14 cellular contexts compared by ENCODE assay signal in genomic region chr4:183448436-183448835, GRCh38. TPM values are rescaled to one million over a fixed set of nuclear protein-coding genes. Genes with fewer than 3 reads are reported as not detected.
DNase-seq lines count a peak whose midpoint lies in the region; ATAC-seq and TF ChIP-seq lines count a peak whose summit lies in the region.
"Had no signal": no experiment of that assay in that cellular context is flagged by ENCODE, and none has a peak within 500 bp of the region (broad histone marks: within the 10 kb centered on the region; RNA-seq: fewer than 3 reads in every experiment).

No MANE protein-coding gene starts in this region.

- H3K36me3 Mint-ChIP-seq in activated naive CD4-positive, alpha-beta T cell treated with anti-CD3 and anti-CD28 coated beads for 36 hours (ENCODE audit: low read depth) = peaks cover 40% of the 10 kb centered on the region

- POLR2A ChIA-PET in OCI-LY7 (lab: Charles Lee) = interaction anchor here (0.6 to 1.4 kb wide), 4 partner anchors 11 to 1420 kb away, joined by 3 to 5 read pairs (median 4); no protein-coding TSS in a partner anchor

- no peak for TF ChIP-seq CTCF in OCI-LY7 (conservative IDR thresholded peaks at IDR 0.05; ENCODE audit: low read length)
- no peak for TF ChIP-seq CTCF in choroid plexus epithelial cell (conservative IDR thresholded peaks at IDR 0.05; ENCODE audit: low read depth, low read length)
- no peak for TF ChIP-seq CTCF in gastrocnemius medialis (IDR thresholded peaks at IDR 0.05 in 4 of 5, conservative IDR thresholded peaks at IDR 0.05 in 1 of 5)

- peaks cover 61% of the 10 kb centered on the region for H3K79me2 ChIP-seq in OCI-LY7 (ENCODE audit: insufficient read depth, low read depth, low read length)

- no peak for DNase-seq in activated naive CD4-positive, alpha-beta T cell treated with anti-CD3 and anti-CD28 coated beads for 36 hours
- DNase-seq in activated naive CD4-positive, alpha-beta T cell treated with anti-CD3 and anti-CD28 coated beads, Interleukin-2, amount 50 U/mL, for 16 hours = no peak
- DNase-seq in OCI-LY7 (ENCODE audit: low spot score) (no peak), choroid plexus epithelial cell (ENCODE audit: low read depth) (peak; percentile 49), gastrocnemius medialis (no peak), hypothalamus (lab: John Stamatoyannopoulos, UW) (no peak), amygdala (lab: John Stamatoyannopoulos, UW) (no peak)
- DNase-seq: activated CD4-positive, alpha-beta T cell treated with anti-CD3 and anti-CD28 coated beads, Interleukin-2, amount 50 U/mL, for 48 hours; dorsolateral prefrontal cortex; foreskin fibroblast; H7; MG63; right cardiac atrium had no signal

- H3K27ac Mint-ChIP-seq in activated naive CD4-positive, alpha-beta T cell treated with anti-CD3 and anti-CD28 coated beads for 36 hours = no peak overlapping the region

- peaks cover 84% of the 10 kb centered on the region for H3K36me3 ChIP-seq in OCI-LY7 (ENCODE audit: insufficient read depth, low read length)
- H3K36me3 ChIP-seq in gastrocnemius medialis = peaks cover 0 to 61% of the 10 kb centered on the region in 2 donors

- no TSS peak for BruUV-seq in OCI-LY7 (replicated peaks; lab: Mats Ljungman, UMichigan)

- H3K27ac ChIP-seq in OCI-LY7 (ENCODE audit: low read depth, low read length, poor library complexity, severe bottlenecking) = no peak overlapping the region
- H3K27ac ChIP-seq in gastrocnemius medialis = peak overlapping the region; percentile 32 to 49 (median 39)

- in situ Hi-C loops in gastrocnemius medialis (cut with MboI; ENCODE audit: low sequenced_read_pairs in 4 of 4) = no loop called here

- H3K4me1 ChIP-seq in OCI-LY7 (ENCODE audit: insufficient read depth, low read length, poor library complexity, severe bottlenecking) = peaks cover 30% of the 10 kb centered on the region
- peaks cover 42 to 46% of the 10 kb centered on the region in 2 donors for H3K4me1 ChIP-seq in gastrocnemius medialis

- H3K4me3 Mint-ChIP-seq in activated naive CD4-positive, alpha-beta T cell treated with anti-CD3 and anti-CD28 coated beads for 36 hours = peak overlapping the region; percentile 11

- CTCF ChIA-PET in activated naive CD4-positive, alpha-beta T cell treated with anti-CD3 and anti-CD28 coated beads for 36 hours (lab: Charles Lee) = interaction anchor here (0.9 kb wide), 1 partner anchor 41 kb away, joined by 3 read pairs; no protein-coding TSS in a partner anchor
- CTCF ChIA-PET in OCI-LY7 (lab: Charles Lee; ENCODE audit: unreplicated experiment) = no interaction called here

- H3K4me3 ChIP-seq in OCI-LY7 (ENCODE audit: low read depth, low read length, poor library complexity, severe bottlenecking) (no peak overlapping the region), choroid plexus epithelial cell (ENCODE audit: low read depth, low read length) (no peak overlapping the region), gastrocnemius medialis (peak overlapping the region in 1 of 4 donors; percentile 2)
- H3K4me3 ChIP-seq: MG63 had no signal

- H3K4me2 ChIP-seq in OCI-LY7 (ENCODE audit: low read length) = peak overlapping the region; percentile 96; the same call in 1 of the 2 replicates

- H2AFZ ChIP-seq in OCI-LY7 (ENCODE audit: low read length) = no peak overlapping the region

- peaks cover 46% of the 10 kb centered on the region for H4K20me1 ChIP-seq in OCI-LY7 (ENCODE audit: insufficient read depth, low read length)

- H3K4me1 Mint-ChIP-seq in activated naive CD4-positive, alpha-beta T cell treated with anti-CD3 and anti-CD28 coated beads for 36 hours (ENCODE audit: low read depth) = peaks cover 31% of the 10 kb centered on the region

- H3K27me3 Mint-ChIP-seq in activated naive CD4-positive, alpha-beta T cell treated with anti-CD3 and anti-CD28 coated beads for 36 hours (ENCODE audit: low read depth) = no peaks in the 10 kb centered on the region

- no peaks in the 10 kb centered on the region for H3K9me2 ChIP-seq in OCI-LY7 (ENCODE audit: insufficient read depth, low read length)

- H3K9me3 ChIP-seq in OCI-LY7 (ENCODE audit: low read length) (no peaks in the 10 kb centered on the region), gastrocnemius medialis (no peaks in the 10 kb centered on the region)
- H3K9me3 ChIP-seq: MG63 had no signal

- intact Hi-C loops in activated naive CD4-positive, alpha-beta T cell treated with anti-CD3 and anti-CD28 coated beads for 36 hours (cut with micrococcal nuclease) = loop anchor here (10.0 kb wide), 2 partner anchors 1026 to 1756 kb away; partner anchors contain the start of genes CFAP97, IRF2 and SNX25
- intact Hi-C loops in OCI-LY7 (cut with micrococcal nuclease; ENCODE audit: unreplicated experiment) = loop anchor here (10.0 kb wide), 1 partner anchor 1196 kb away; the partner anchor contains the start of genes CASP3 and PRIMPOL
- intact Hi-C loops in gastrocnemius medialis (cut with DNase I; ENCODE audit: low total_unique reads) = loop anchor here (10.0 kb wide), 1 partner anchor 354 kb away; the partner anchor contains the start of gene WWC2

- no peaks in the 10 kb centered on the region for H3K27me3 ChIP-seq in gastrocnemius medialis
- H3K27me3 ChIP-seq: dorsolateral prefrontal cortex, MG63 had no signal

- no peak for ATAC-seq in gastrocnemius medialis
- no peak for ATAC-seq in GM21576 (IDR thresholded peaks at IDR 0.05; ENCODE audit: unreplicated experiment)
- ATAC-seq: right cardiac atrium had no signal

- no peak for TF ChIP-seq POLR2A in gastrocnemius medialis (IDR thresholded peaks at IDR 0.05)

- no peaks in the 10 kb centered on the region for H3K9me3 Mint-ChIP-seq in activated naive CD4-positive, alpha-beta T cell treated with anti-CD3 and anti-CD28 coated beads for 36 hours

RNA-seq across cellular contexts. Expression of gene CDKN2AIP, which starts 4.0 kb away (rescaled TPM):
- total RNA-seq in activated naive CD4-positive, alpha-beta T cell treated with anti-CD3 and anti-CD28 coated beads for 36 hours = 10 to 100 TPM; 26.5 to 26.7 TPM
- 32.3 and 36.3 TPM in 2 replicates for total RNA-seq in OCI-LY7 (2014; rRNA removed; shearing (Covaris generic))
- total RNA-seq in OCI-LY7 (2022) (31.2 and 33.9 TPM in 2 replicates), gastrocnemius medialis (10 to 100 TPM in 3 of 4 donors, 1 to 10 TPM in 1; 9.2 to 17.3 (median 12.2) TPM)

RNA-seq across cellular contexts. Expression of gene ING2, which starts 56.4 kb away (rescaled TPM):
- 10 to 100 TPM; 13.2 to 14.4 TPM for total RNA-seq in activated naive CD4-positive, alpha-beta T cell treated with anti-CD3 and anti-CD28 coated beads for 36 hours
- 23.3 and 27.0 TPM in 2 replicates for total RNA-seq in OCI-LY7 (2014; rRNA removed; shearing (Covaris generic))
- 25.9 and 26.0 TPM in 2 replicates for total RNA-seq in OCI-LY7 (2022)
- total RNA-seq in gastrocnemius medialis = 10 to 100 TPM; 18.9 to 46.2 (median 24.0) TPM
